7 cellular contexts compared by ENCODE assay signal in genomic region chr6:145733770-145734169, GRCh38. TPM values are rescaled to one million over a fixed set of nuclear protein-coding genes. Genes with fewer than 3 reads are reported as not detected.
DNase-seq lines count a peak whose midpoint lies in the region; ATAC-seq, FAIRE-seq and TF ChIP-seq lines count a peak whose summit lies in the region.

No MANE protein-coding gene starts in this region.

- peak overlapping the region; percentile 86 for H2AFZ ChIP-seq in GM23248
- H2AFZ ChIP-seq in GM12878 (ENCODE audit: control insufficient read depth, low read depth, low read length) = no peak overlapping the region
- H2AFZ ChIP-seq in osteoblast (ENCODE audit: low read length) = peak overlapping the region; percentile 13

- DNase-seq in GM23248 (peak; percentile 33), NCI-H1105 (lab: John Stamatoyannopoulos, UW) (peak; percentile 19), GM12878 (ENCODE audit: low read depth, low spot score) (no peak), osteoblast (ENCODE audit: insufficient read length, low spot score, missing footprints) (peak; percentile 14), NCI-H1694 (lab: John Stamatoyannopoulos, UW) (no peak), omental fat pad (ENCODE audit: low spot score) (no peak), foreskin keratinocyte (no peak)

- H3K4me1 ChIP-seq in GM23248 (ENCODE audit: insufficient read depth) (peaks cover 23% of the 10 kb centered on the region), GM12878 (ENCODE audit: control insufficient read depth, insufficient read depth, low read length) (no peaks in the 10 kb centered on the region; the same call in 1 of the 2 replicates), osteoblast (ENCODE audit: insufficient read depth, low read length) (peaks cover 16% of the 10 kb centered on the region), foreskin keratinocyte (peaks cover 10% of the 10 kb centered on the region)

- POLR2A ChIA-PET in GM12878 (lab: Charles Lee) = interaction anchor here (0.9 to 1.5 kb wide), 2 partner anchors 8 to 81 kb away, joined by 3 to 4 read pairs; partner anchors contain the start of gene FBXO30

- H3K4me2 ChIP-seq in GM23248 (ENCODE audit: unreplicated experiment) = peak overlapping the region; percentile 88
- peak overlapping the region; percentile 76 for H3K4me2 ChIP-seq in GM12878 (ENCODE audit: control insufficient read depth, insufficient read depth)
- H3K4me2 ChIP-seq in osteoblast (ENCODE audit: insufficient read depth, low read length) = peak overlapping the region; percentile 84

- H3K27me3 ChIP-seq in GM23248 (replicated peaks; ENCODE audit: insufficient read depth) (no peaks in the 10 kb centered on the region), GM12878 (replicated peaks in 1 of 2; ENCODE audit: control insufficient read depth in 2 of 2, insufficient read depth in 2 of 2, low read length in 1 of 2) (no peaks in the 10 kb centered on the region), osteoblast (ENCODE audit: insufficient read depth, low read length) (no peaks in the 10 kb centered on the region), foreskin keratinocyte (no peaks in the 10 kb centered on the region)

- H3K9me2 ChIP-seq in GM23248 (ENCODE audit: insufficient read depth) = no peaks in the 10 kb centered on the region; the same call in 1 of the 2 replicates

- no peak for TF ChIP-seq RAD21 in GM12878 (IDR thresholded peaks at IDR 0.05; ENCODE audit: insufficient read depth, low read depth, low read length)

- FAIRE-seq in GM12878 (lab: Jason Lieb, UNC) = no peak

- TF ChIP-seq CTCF in GM12878 (IDR thresholded peaks at IDR 0.05 in 2 of 3, conservative IDR thresholded peaks at IDR 0.05 in 1 of 3; ENCODE audit: control insufficient read depth in 2 of 3, extremely low read depth in 1 of 3, insufficient read depth in 1 of 3, low read depth in 3 of 3, low read length in 3 of 3) = no peak
- no peak for TF ChIP-seq CTCF in osteoblast (IDR thresholded peaks at IDR 0.05; ENCODE audit: extremely low read depth, low read depth, low read length)
- no peak for TF ChIP-seq CTCF in omental fat pad (IDR thresholded peaks at IDR 0.05)
- TF ChIP-seq CTCF in foreskin keratinocyte (conservative IDR thresholded peaks at IDR 0.05) = no peak

- H3K79me2 ChIP-seq in GM23248 (ENCODE audit: insufficient read depth) (no peaks in the 10 kb centered on the region), GM12878 (ENCODE audit: control insufficient read depth, insufficient read depth, low read length) (peaks cover 9% of the 10 kb centered on the region), osteoblast (ENCODE audit: insufficient read depth, low read length) (no peaks in the 10 kb centered on the region)

- no TSS peak for BruUV-seq in GM12878 (replicated peaks; lab: Mats Ljungman, UMichigan)

- no peak for TF ChIP-seq EP300 in GM12878 (IDR thresholded peaks at IDR 0.05; ENCODE audit: borderline replicate concordance in 1 of 2, control insufficient read depth in 1 of 2, low read depth in 2 of 2, low read length in 2 of 2)

- no peaks in the 10 kb centered on the region for H3K9me3 ChIP-seq in GM23248 (ENCODE audit: low read depth)
- H3K9me3 ChIP-seq in GM12878 (replicated peaks; ENCODE audit: control insufficient read depth, insufficient read depth, low read length) = peaks cover 13% of the 10 kb centered on the region; the same call in 2 of the 3 replicates
- H3K9me3 ChIP-seq in osteoblast (ENCODE audit: low read depth, low read length) = no peaks in the 10 kb centered on the region

- H3F3A ChIP-seq in GM23248 (ENCODE audit: insufficient read depth) = peaks cover 31% of the 10 kb centered on the region; the same call in 1 of the 2 replicates

- 19 to 27% methylated on average over 3 of the region's 3 CpGs for WGBS in GM23248 (ENCODE audit: low coverage in 1 of 2, low lambda C conversion rate in 2 of 2, missing lambda C conversion rate in 2 of 2), 2 experiments
- WGBS in GM12878 (ENCODE audit: insufficient coverage, insufficient replicate concordance, low lambda C conversion rate, missing lambda C conversion rate) = 91% methylated on average over 3 of the region's 3 CpGs

- H4K20me1 ChIP-seq in GM23248 (ENCODE audit: insufficient read depth) = no peaks in the 10 kb centered on the region
- H4K20me1 ChIP-seq in GM12878 (ENCODE audit: control insufficient read depth, insufficient read depth) = no peaks in the 10 kb centered on the region
- H4K20me1 ChIP-seq in osteoblast (ENCODE audit: insufficient read depth, low read length) = no peaks in the 10 kb centered on the region

- H3K4me3 ChIP-seq in GM23248 (peak overlapping the region; percentile 87), GM12878 (peak overlapping the region; percentile 95), osteoblast (ENCODE audit: insufficient read depth, low read length) (peak overlapping the region; percentile 89)

- CTCF ChIA-PET in GM12878 (lab: Yijun Ruan, JAX) = interaction anchor here (1.5 to 2.2 kb wide), 3 partner anchors 155 to 232 kb away, joined by 3 to 10 read pairs (median 4); no protein-coding TSS in a partner anchor

- SMC1A ChIA-PET in GM12878 (lab: Charles Lee; ENCODE audit: uncharacterized antibody, unreplicated experiment) = interaction anchor here (0.8 to 1.4 kb wide), 4 partner anchors 10 to 132 kb away, joined by 3 to 6 read pairs (median 3); no protein-coding TSS in a partner anchor

- no peak for ATAC-seq in GM12878
- no peak for ATAC-seq in omental fat pad (ENCODE audit: low FRiP score)
- ATAC-seq in foreskin keratinocyte = no peak

- H3K36me3 ChIP-seq in GM23248 (ENCODE audit: low read depth) (no peaks in the 10 kb centered on the region), GM12878 (ENCODE audit: control insufficient read depth in 2 of 2, insufficient read depth in 2 of 2, low read length in 1 of 2) (no peaks in the 10 kb centered on the region), osteoblast (ENCODE audit: insufficient read depth, low read length) (no peaks in the 10 kb centered on the region)

- intact Hi-C loops in GM12878 (cut with micrococcal nuclease; ENCODE audit: unreplicated experiment) = loop anchor here (2.0 kb wide), 2 partner anchors 81 to 131 kb away; partner anchors contain the start of gene FBXO30

- H3K9ac ChIP-seq in GM23248 (peak overlapping the region; percentile 96), GM12878 (ENCODE audit: control insufficient read depth, insufficient read depth, low read length) (no peak overlapping the region; the same call in 1 of the 2 replicates)

- RAD21 ChIA-PET in GM12878 (lab: Charles Lee; ENCODE audit: unreplicated experiment) = interaction anchor here (0.8 kb wide), 1 partner anchor 151 kb away, joined by 3 read pairs; no protein-coding TSS in a partner anchor

- in situ Hi-C loops in GM23248 (cut with MboI) = no loop called here
- in situ Hi-C loops in GM12878 (cut with MboI) = no loop called here

- H3K27ac ChIP-seq in GM23248 (peak overlapping the region; percentile 97), GM12878 (ENCODE audit: control insufficient read depth, insufficient read depth) (no peak overlapping the region), osteoblast (ENCODE audit: low read depth, low read length) (no peak overlapping the region), foreskin keratinocyte (no peak overlapping the region)

- no peak for TF ChIP-seq POLR2A in GM12878 (IDR thresholded peaks at IDR 0.05; ENCODE audit: low read depth, low read length)

TF ChIP-seq in GM12878, 131 proteins besides CTCF, POLR2A, EP300 and RAD21 (continues in another document):
- TF ChIP-seq SIX5 (IDR thresholded peaks at IDR 0.05; ENCODE audit: low read depth, low read length, severe bottlenecking) (no peak), ZNF384 (IDR thresholded peaks at IDR 0.05; ENCODE audit: borderline replicate concordance, low read depth, low read length) (no peak), SP1 (IDR thresholded peaks at IDR 0.05; ENCODE audit: low read depth, low read length) (no peak), ESRRA (IDR thresholded peaks at IDR 0.05; ENCODE audit: low read length) (no peak), ZNF622 (IDR thresholded peaks at IDR 0.05) (no peak), BCL11A (IDR thresholded peaks at IDR 0.05; ENCODE audit: low read depth, low read length) (no peak), ATF2 (IDR thresholded peaks at IDR 0.05; ENCODE audit: low read length) (no peak)

RNA-seq across cellular contexts. Expression of gene EPM2A, which starts 1.6 kb away (rescaled TPM):
- total RNA-seq in GM23248 (2014; rRNA removed; shearing (Covaris generic)) = 3.5 and 4.2 TPM in 2 replicates
- polyA plus RNA-seq in GM23248 (2016; fragmentation: Nextera tagmentation; extraction: Ambion mirVana) (2.4 and 2.7 TPM in 2 replicates), GM12878 (2011; rRNA removed) (7.6 and 10.0 TPM in 2 replicates), GM12878 (2014; fragmentation: Illumina TruSeq; extraction: Trizol) (8.3 and 9.9 TPM in 2 replicates), GM12878 (2014; fragmentation: Nextera tagmentation; extraction: Ambion mirVana) (1 to 10 TPM; 3.7 to 4.5 TPM), GM12878 (2014; rRNA removed) (9.0 and 10.4 TPM in 2 replicates), GM12878 (2016; fragmentation: Nextera tagmentation; extraction: Ambion mirVana) (1 to 10 TPM; 3.4 to 6.4 TPM), foreskin keratinocyte (1.2 and 1.6 TPM in 2 replicates)
- 28.7 and 30.3 TPM in 2 replicates for total RNA-seq in GM12878 (2013; cell fraction: nucleolus; rRNA removed)
- total RNA-seq in GM12878 (2014; rRNA removed) (13.0 and 13.5 TPM in 2 replicates), GM12878 (2014; rRNA removed; fragmentation: Illumina TruSeq; extraction: Trizol) (11.7 and 12.4 TPM in 2 replicates), GM12878 (2021) (11.8 and 12.8 TPM in 2 replicates), osteoblast (10.6 and 11.6 TPM in 2 replicates), omental fat pad (10 to 100 TPM; 11.2 to 15.3 (median 14.1) TPM), foreskin keratinocyte (2.2 and 2.4 TPM in 2 replicates)
- polyA plus RNA-seq in GM12878 (2011; ENCODE audit: low read depth) = 2.2 TPM
- polyA plus RNA-seq in GM12878 (2011; cell fraction: cytosol; rRNA removed) = 6.9 and 9.3 TPM in 2 replicates
- 16.2 and 16.7 TPM in 2 replicates for polyA plus RNA-seq in GM12878 (2011; cell fraction: nucleus; rRNA removed)
- 2.9 and 3.9 TPM in 2 replicates for polyA plus RNA-seq in GM12878 (2012)
- polyA minus RNA-seq in GM12878 (2011; rRNA and poly(A)+ RNA removed) = 12.8 and 14.7 TPM in 2 replicates
- polyA minus RNA-seq in GM12878 (2011; cell fraction: cytosol; rRNA and poly(A)+ RNA removed) = 1.9 and 4.7 TPM in 2 replicates
- polyA minus RNA-seq in GM12878 (2011; cell fraction: nucleus; rRNA and poly(A)+ RNA removed) = 19.6 and 42.4 TPM in 2 replicates

Comparison
In these comparisons a context has a peak if more than half of its experiments do, and no peak if none do; other contexts are left out.
1. DNase-seq: peak in GM23248 (single experiment), NCI-H1105 (single experiment) and osteoblast (single experiment); none in GM12878 (single experiment), NCI-H1694 (single experiment), omental fat pad (single experiment) and foreskin keratinocyte (0 of 2).
2. Peak in every context shown above with its lines, with median percentiles within 50 percentile points of each other: H3K4me2 ChIP-seq and H3K4me3 ChIP-seq.